16 cellular contexts compared by ENCODE assay signal in genomic region chr13:48709213-48709612, GRCh38. TPM values are rescaled to one million over a fixed set of nuclear protein-coding genes. Genes with fewer than 3 reads are reported as not detected.
"Had no signal": no experiment of that assay in that cellular context is flagged by ENCODE, and none has a peak within 500 bp of the region (broad histone marks: within the 10 kb centered on the region; RNA-seq: fewer than 3 reads in every experiment).

No MANE protein-coding gene starts in this region.

- H3K9me3 ChIP-seq: esophagus squamous epithelium, psoas muscle, upper lobe of right lung had no signal

- H3K27ac Mint-ChIP-seq: memory B cell had no signal

- H3K4me3 ChIP-seq: esophagus squamous epithelium, psoas muscle, upper lobe of right lung had no signal

- FAIRE-seq: islet of Langerhans had no signal

- H3K36me3 ChIP-seq: esophagus squamous epithelium, upper lobe of right lung had no signal

- H3K4me1 ChIP-seq: esophagus squamous epithelium, psoas muscle, upper lobe of right lung had no signal

- DNase-seq: activated CD4-positive, alpha-beta T cell treated with anti-CD3 and anti-CD28 coated beads for 1 hour; activated gamma-delta T cell treated with Interleukin-2 at 50 U/mL for 16 hours; cerebellar nuclear complex; dermis blood vessel endothelial cell; esophagus squamous epithelium; foreskin fibroblast; psoas muscle; SIG-M5; stimulated activated CD4-positive, alpha-beta T cell treated with anti-CD3 and anti-CD28 coated beads, Interleukin-2, amount 100 ng/mL, for 24 hours; stimulated activated naive CD4-positive, alpha-beta T cell treated with Interleukin-2 at 50 U/mL for 16 hours; T-helper 2 cell; upper lobe of right lung had no signal

- H3K36me3 Mint-ChIP-seq: memory B cell had no signal

- H3K27ac ChIP-seq: esophagus squamous epithelium, psoas muscle, upper lobe of right lung had no signal

- H3K4me3 Mint-ChIP-seq: memory B cell had no signal

- H3K4me1 Mint-ChIP-seq: memory B cell had no signal

- H3K27me3 ChIP-seq: esophagus squamous epithelium, upper lobe of right lung had no signal

- ATAC-seq: left lobe of liver, psoas muscle, sciatic nerve, upper lobe of right lung had no signal

RNA-seq across cellular contexts. Expression of gene CYSLTR2, which starts 55.5 kb away (rescaled TPM):
- total RNA-seq: dermis blood vessel endothelial cell had no signal
